Comparison of ENCODE assay signal across 1 cellular context in genomic region chr10:100969175-100970075, GRCh38.
TF ChIP-seq lines count a peak whose summit lies in the region.

Gene SEMA4G, plus strand, starts transcription at chr10:100969504. Its CDS starts 3,409 bp downstream, at chr10:100972913.

TF ChIP-seq in HepG2, 621 proteins besides CTCF, POLR2A, EP300 and RAD21 (continued from another document and continues in another):
- TF ChIP-seq FOXP4 (CRISPR knock-in tag; IDR thresholded peaks at IDR 0.05) (peak; percentile 57; the same call in 1 of the 2 replicates), GLMP (CRISPR knock-in tag; IDR thresholded peaks at IDR 0.05; ENCODE audit: borderline replicate concordance) (0 out of 2 replicates have a peak, but pooled peaks have one; percentile 28), RXRB (CRISPR knock-in tag; IDR thresholded peaks at IDR 0.05; ENCODE audit: borderline replicate concordance) (peak; percentile 23), ADNP (CRISPR knock-in tag; IDR thresholded peaks at IDR 0.05) (0 out of 2 replicates have a peak, but pooled peaks have one; percentile 23), MAZ (IDR thresholded peaks at IDR 0.05; ENCODE audit: borderline replicate concordance, low read depth, low read length) (peak; percentile 78; the same call in 1 of the 2 replicates), MAZ (CRISPR knock-in tag; IDR thresholded peaks at IDR 0.05; ENCODE audit: low read depth) (peak; percentile 86), ZFX (CRISPR knock-in tag; IDR thresholded peaks at IDR 0.05; ENCODE audit: low read depth) (peak; percentile 78), ZNF605 (CRISPR knock-in tag; IDR thresholded peaks at IDR 0.05) (peak; percentile 56; the same call in 1 of the 2 replicates), ZNF18 (CRISPR knock-in tag; IDR thresholded peaks at IDR 0.05; ENCODE audit: insufficient replicate concordance) (no peak), TBX2 (CRISPR knock-in tag; IDR thresholded peaks at IDR 0.05; ENCODE audit: borderline replicate concordance) (peak; percentile 56), MXD3 (CRISPR knock-in tag; IDR thresholded peaks at IDR 0.05) (peak; percentile 28; the same call in 1 of the 2 replicates), MAFK (conservative IDR thresholded peaks at IDR 0.05 in 1 of 2, IDR thresholded peaks at IDR 0.05 in 1 of 2; ENCODE audit: low read length in 2 of 2) (no peak), HNF1B (CRISPR knock-in tag; IDR thresholded peaks at IDR 0.05) (peak; percentile 51), SUZ12 (IDR thresholded peaks at IDR 0.05; ENCODE audit: low read depth, low read length) (no peak), ZNF24 (IDR thresholded peaks at IDR 0.05) (no peak), BCL3 (CRISPR knock-in tag; IDR thresholded peaks at IDR 0.05) (peak; percentile 35; the same call in 1 of the 2 replicates), ZNF296 (CRISPR knock-in tag; conservative IDR thresholded peaks at IDR 0.05) (0 out of 2 replicates have a peak, but pooled peaks have one; percentile 47), NRL (CRISPR knock-in tag; IDR thresholded peaks at IDR 0.05; ENCODE audit: borderline replicate concordance) (0 out of 2 replicates have a peak, but pooled peaks have one; percentile 14), ZNF713 (CRISPR knock-in tag; IDR thresholded peaks at IDR 0.05) (no peak), ZNF670 (CRISPR knock-in tag; IDR thresholded peaks at IDR 0.05; ENCODE audit: borderline replicate concordance) (peak; percentile 68), HMGXB4 (CRISPR knock-in tag; IDR thresholded peaks at IDR 0.05; ENCODE audit: borderline replicate concordance in 1 of 2, low read depth in 1 of 2) (peak; percentile 70 to 90), ZMYM4 (CRISPR knock-in tag; IDR thresholded peaks at IDR 0.05) (peak; percentile 53; the same call in 1 of the 2 replicates), KDM5B (CRISPR knock-in tag; IDR thresholded peaks at IDR 0.05; ENCODE audit: borderline replicate concordance) (peak; percentile 60), KLF9 (CRISPR knock-in tag; IDR thresholded peaks at IDR 0.05; ENCODE audit: low read depth) (no peak), TAF1 (CRISPR knock-in tag; IDR thresholded peaks at IDR 0.05) (peak; percentile 73), YY1 (IDR thresholded peaks at IDR 0.05; ENCODE audit: insufficient read depth, insufficient replicate concordance, low read depth, low read length) (peak; percentile 22), BRF2 (CRISPR knock-in tag; IDR thresholded peaks at IDR 0.05) (peak; percentile 55; the same call in 1 of the 2 replicates), SNAI1 (CRISPR knock-in tag; IDR thresholded peaks at IDR 0.05; ENCODE audit: borderline replicate concordance) (peak; percentile 74; the same call in 1 of the 2 replicates), ZNF691 (CRISPR knock-in tag; IDR thresholded peaks at IDR 0.05; ENCODE audit: borderline replicate concordance, low read depth) (0 out of 2 replicates have a peak, but pooled peaks have one; percentile 70), STAG1 (CRISPR knock-in tag; IDR thresholded peaks at IDR 0.05) (peak; percentile 43), ZNF232 (CRISPR knock-in tag; IDR thresholded peaks at IDR 0.05; ENCODE audit: borderline replicate concordance) (no peak), ZNF451 (CRISPR knock-in tag; IDR thresholded peaks at IDR 0.05) (peak; percentile 17; the same call in 1 of the 2 replicates), PRMT3 (CRISPR knock-in tag; IDR thresholded peaks at IDR 0.05; ENCODE audit: borderline replicate concordance, low read depth) (0 out of 2 replicates have a peak, but pooled peaks have one; percentile 22), ZBTB10 (CRISPR knock-in tag; IDR thresholded peaks at IDR 0.05; ENCODE audit: borderline replicate concordance) (peak; percentile 73; the same call in 1 of the 2 replicates), IKZF5 (CRISPR knock-in tag; IDR thresholded peaks at IDR 0.05) (no peak; the same call in 1 of the 2 replicates), ZBTB7B (CRISPR knock-in tag; IDR thresholded peaks at IDR 0.05) (peak; percentile 93), NBN (conservative IDR thresholded peaks at IDR 0.05) (no peak), ZNF878 (CRISPR knock-in tag; IDR thresholded peaks at IDR 0.05) (no peak), ZNF263 (CRISPR knock-in tag; IDR thresholded peaks at IDR 0.05) (no peak; the same call in 1 of the 2 replicates), HES4 (CRISPR knock-in tag; IDR thresholded peaks at IDR 0.05; ENCODE audit: borderline replicate concordance) (0 out of 2 replicates have a peak, but pooled peaks have one; percentile 35)
